20 cellular contexts compared by ENCODE assay signal in the genomic region with DNA sequence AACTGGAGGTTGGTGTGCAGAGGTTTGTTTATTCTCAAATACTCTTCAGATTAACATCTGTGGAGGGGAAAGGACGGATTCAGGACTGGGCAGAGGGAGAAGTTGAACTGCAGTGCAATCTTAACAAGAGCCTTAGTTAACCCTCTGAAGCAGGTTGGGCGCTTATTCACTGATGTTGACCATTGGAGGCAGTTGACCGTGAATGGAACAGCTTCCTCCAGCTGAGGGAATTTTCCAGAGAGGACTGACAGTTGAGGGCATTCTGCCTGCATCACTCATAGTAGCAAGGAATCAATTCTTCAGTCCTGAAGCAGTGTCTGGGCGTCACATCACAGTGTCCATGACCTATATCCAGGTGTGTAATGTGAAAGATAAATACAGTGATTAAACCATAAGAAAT.
DNase-seq lines count a peak whose midpoint lies in the region; ATAC-seq, FAIRE-seq and TF ChIP-seq lines count a peak whose summit lies in the region.
"Had no signal": no experiment of that assay in that cellular context is flagged by ENCODE, and none has a peak within 500 bp of the region (broad histone marks: within the 10 kb centered on the region; RNA-seq: fewer than 3 reads in every experiment).

No MANE protein-coding gene starts in this region.

- no peak overlapping the region for H3K23ac ChIP-seq in IMR-90 (ENCODE audit: low read depth, low read length)

- H4K20me1 ChIP-seq in IMR-90 (ENCODE audit: insufficient read depth, low read length) = peaks cover 17% of the 10 kb centered on the region
- H4K20me1 ChIP-seq: BLaER1 had no signal

- no peak for TF ChIP-seq POLR2A in IMR-90 (IDR thresholded peaks at IDR 0.05; ENCODE audit: low read depth, low read length)

- no peak overlapping the region for H2BK20ac ChIP-seq in IMR-90 (ENCODE audit: low read depth, low read length)

- no peak overlapping the region for H2AFZ ChIP-seq in IMR-90 (replicated peaks; ENCODE audit: low read length, poor library complexity)
- H2AFZ ChIP-seq: GM23338 had no signal

- no peak overlapping the region for H3K4me3 ChIP-seq in IMR-90 (ENCODE audit: insufficient read depth, low read depth, low read length)
- H3K4me3 ChIP-seq in epithelial cell of proximal tubule (ENCODE audit: low read depth, low read length) = no peak overlapping the region
- H3K4me3 ChIP-seq: BLaER1, GM23338 had no signal

- no peak overlapping the region for H2BK5ac ChIP-seq in IMR-90 (ENCODE audit: low read depth, low read length, poor library complexity, severe bottlenecking)

- no peak overlapping the region for H3K4me2 ChIP-seq in IMR-90 (ENCODE audit: low read depth, low read length)
- H3K4me2 ChIP-seq: BLaER1, GM23338 had no signal

- no peak overlapping the region for H2AK5ac ChIP-seq in IMR-90 (ENCODE audit: low read depth, low read length)

- no peak overlapping the region for H3K27ac ChIP-seq in IMR-90 (ENCODE audit: insufficient read depth, low read length)
- H3K27ac ChIP-seq: BLaER1, C4-2B had no signal

- no peak for DNase-seq in IMR-90
- peak; percentile 75 for DNase-seq in epithelial cell of proximal tubule (ENCODE audit: low read depth)
- DNase-seq in renal cortical epithelial cell (ENCODE audit: low read depth) = peak; percentile 50
- no peak for DNase-seq in mesenteric fat pad (ENCODE audit: low spot score)
- DNase-seq in stimulated activated naive CD8-positive, alpha-beta T cell treated with anti-CD3 and anti-CD28 coated beads, Interleukin-15, Interleukin-2, amounts not matched to agents 100 U/mL and 50 U/mL, for 24 hours = no peak
- no peak for DNase-seq in activated CD8-positive, alpha-beta memory T cell treated with anti-CD3 and anti-CD28 coated beads, Interleukin-2, amount 50 U/mL, for 4 hours
- DNase-seq: Caco-2; CD4-positive, CD25-positive, alpha-beta regulatory T cell; CD8-positive, alpha-beta T cell; DMS153; DND-41; H9 had no signal

- POLR2A ChIA-PET in IMR-90 (lab: Charles Lee; ENCODE audit: unreplicated experiment) = no interaction called here

- 92% methylated on average over 2 of the region's 4 CpGs; no CpG with 5 or more reads in 1 of the 2 experiments for WGBS in IMR-90 (ENCODE audit: extremely low coverage in 2 of 2, insufficient read length in 1 of 2), 2 experiments

- H3K56ac ChIP-seq in IMR-90 (ENCODE audit: extremely low read depth, insufficient read depth, low read length) = no peak overlapping the region

- peaks cover 37 to 73% of the 10 kb centered on the region in 2 experiments for H3K79me1 ChIP-seq in IMR-90 (ENCODE audit: low read depth in 1 of 2, low read length in 2 of 2)

- ATAC-seq in IMR-90 (ENCODE audit: low read depth) = no peak
- ATAC-seq in GM19328 (IDR thresholded peaks at IDR 0.05; ENCODE audit: unreplicated experiment) = no peak
- no peak for ATAC-seq in stimulated activated naive CD8-positive, alpha-beta T cell treated with anti-CD3 and anti-CD28 coated beads, Interleukin-15, Interleukin-2, amounts not matched to agents 100 U/mL and 50 U/mL, for 24 hours
- ATAC-seq: CD8-positive, alpha-beta T cell; GM23338; HCT116 had no signal

- no peaks in the 10 kb centered on the region for H3K27me3 ChIP-seq in IMR-90 (ENCODE audit: control insufficient read depth, insufficient read depth, low read length)
- H3K27me3 ChIP-seq: BLaER1 had no signal

- dilution Hi-C loops in IMR-90 (cut with HindIII; ENCODE audit: low sequenced_read_pairs, unreplicated experiment) = no loop called here

- no peak for TF ChIP-seq RAD21 in IMR-90 (IDR thresholded peaks at IDR 0.05; ENCODE audit: low read length)

- H2AK9ac ChIP-seq in IMR-90 (replicated peaks; ENCODE audit: low read depth, low read length, poor library complexity) = no peak overlapping the region

- H2BK120ac ChIP-seq in IMR-90 (ENCODE audit: low read depth, low read length) = no peak overlapping the region

- CTCF ChIA-PET in IMR-90 (lab: Yijun Ruan, JAX) = no interaction called here

- no peak overlapping the region for H2BK15ac ChIP-seq in IMR-90 (ENCODE audit: low read depth, low read length)

- H3K4me1 ChIP-seq in IMR-90 (ENCODE audit: control insufficient read depth, insufficient read depth, low read length) = peaks cover 8% of the 10 kb centered on the region
- H3K4me1 ChIP-seq: Caco-2 had no signal

- in situ Hi-C loops in IMR-90 (cut with MboI; ENCODE audit: low sequenced_read_pairs) = no loop called here

- H3K9ac ChIP-seq in IMR-90 (ENCODE audit: low read depth, low read length) = no peak overlapping the region
- H3K9ac ChIP-seq: BLaER1 had no signal

- no TSS peak for BruUV-seq in IMR-90 (replicated peaks; lab: Mats Ljungman, UMichigan)

- no peak overlapping the region for H3K4ac ChIP-seq in IMR-90 (ENCODE audit: low read depth, low read length)

- no peak overlapping the region for H4K8ac ChIP-seq in IMR-90 (ENCODE audit: low read depth in 2 of 2, low read length in 2 of 2)

- H3K9me3 ChIP-seq in IMR-90 (ENCODE audit: control insufficient read depth, insufficient read depth, low read length) = peaks cover 5% of the 10 kb centered on the region; the same call in 1 of the 2 replicates

- H3K36me3 ChIP-seq in IMR-90 (ENCODE audit: control insufficient read depth, insufficient read depth, low read length) = no peaks in the 10 kb centered on the region; the same call in 1 of the 2 replicates
- H3K36me3 ChIP-seq: BLaER1 had no signal

- H3K18ac ChIP-seq in IMR-90 (ENCODE audit: low read depth, low read length) = no peak overlapping the region

- peak overlapping the region; percentile 37; the same call in 1 of the 2 replicates for H3K14ac ChIP-seq in IMR-90 (replicated peaks; ENCODE audit: low read depth, low read length)

- H3K9me1 ChIP-seq in IMR-90 (ENCODE audit: insufficient read depth, low read length) = peaks cover 16% of the 10 kb centered on the region

- peak; percentile 53 for FAIRE-seq in islet of Langerhans (lab: Jason Lieb, UNC)
- FAIRE-seq: G401.6, GM12892 had no signal

- intact Hi-C loops in IMR-90 (cut with micrococcal nuclease) = no loop called here

- H4K91ac ChIP-seq in IMR-90 (ENCODE audit: insufficient read depth, low read depth, low read length) = no peak overlapping the region

- no peak for TF ChIP-seq CTCF in IMR-90 (conservative IDR thresholded peaks at IDR 0.05; ENCODE audit: low read depth, low read length)
- no peak for TF ChIP-seq CTCF in epithelial cell of proximal tubule (conservative IDR thresholded peaks at IDR 0.05; ENCODE audit: low read depth, low read length)

- H4K5ac ChIP-seq in IMR-90 (ENCODE audit: low read depth, low read length) = no peak overlapping the region

TF ChIP-seq in IMR-90, 13 proteins besides CTCF, POLR2A, EP300 and RAD21:
- TF ChIP-seq ELK1 (IDR thresholded peaks at IDR 0.05; ENCODE audit: borderline replicate concordance, low read depth, low read length) (no peak), MXI1 (IDR thresholded peaks at IDR 0.05; ENCODE audit: borderline replicate concordance, low read depth, low read length) (no peak), MAZ (IDR thresholded peaks at IDR 0.05; ENCODE audit: borderline replicate concordance, low read depth, low read length) (no peak), SMC3 (IDR thresholded peaks at IDR 0.05; ENCODE audit: low read depth, low read length) (no peak), BHLHE40 (IDR thresholded peaks at IDR 0.05; ENCODE audit: low read depth, low read length) (no peak), CHD1 (IDR thresholded peaks at IDR 0.05; ENCODE audit: low read depth, low read length) (no peak), MAFK (IDR thresholded peaks at IDR 0.05; ENCODE audit: low read depth, low read length) (no peak), USF2 (IDR thresholded peaks at IDR 0.05; ENCODE audit: low read depth, low read length) (no peak), RFX5 (IDR thresholded peaks at IDR 0.05; ENCODE audit: low read depth, low read length) (no peak), RCOR1 (IDR thresholded peaks at IDR 0.05; ENCODE audit: insufficient replicate concordance, low read length) (no peak), CEBPB (IDR thresholded peaks at IDR 0.05; ENCODE audit: low read depth, low read length) (no peak), NFE2L2 (IDR thresholded peaks at IDR 0.05; ENCODE audit: low read depth, low read length) (no peak), FOS (IDR thresholded peaks at IDR 0.05; ENCODE audit: low read depth, low read length) (no peak)

Comparison
In these comparisons a context has a peak if more than half of its experiments do, and no peak if none do; other contexts are left out.
1. DNase-seq: peak in epithelial cell of proximal tubule (single experiment) and renal cortical epithelial cell (single experiment); none in IMR-90 (single experiment), mesenteric fat pad (single experiment), stimulated activated naive CD8-positive, alpha-beta T cell treated with anti-CD3 and anti-CD28 coated beads, Interleukin-15, Interleukin-2, amounts not matched to agents 100 U/mL and 50 U/mL, for 24 hours (single experiment) and activated CD8-positive, alpha-beta memory T cell treated with anti-CD3 and anti-CD28 coated beads, Interleukin-2, amount 50 U/mL, for 4 hours (single experiment).